Comparison of ENCODE assay signal across 20 cellular contexts in genomic region chr3:52354676-52355075, GRCh38. TPM values are rescaled to one million over a fixed set of nuclear protein-coding genes. Genes with fewer than 3 reads are reported as not detected.
DNase-seq lines count a peak whose midpoint lies in the region; ATAC-seq, FAIRE-seq and TF ChIP-seq lines count a peak whose summit lies in the region.
"Had no signal": no experiment of that assay in that cellular context is flagged by ENCODE, and none has a peak within 500 bp of the region (broad histone marks: within the 10 kb centered on the region; RNA-seq: fewer than 3 reads in every experiment).

No MANE protein-coding gene starts in this region.

- no peaks in the 10 kb centered on the region for H3K79me1 ChIP-seq in trophoblast cell (ENCODE audit: low read length)

- no peaks in the 10 kb centered on the region for H3K4me1 ChIP-seq in right cardiac atrium (ENCODE audit: control insufficient read depth, insufficient read depth, low read length)
- no peaks in the 10 kb centered on the region for H3K4me1 ChIP-seq in right atrium auricular region
- no peaks in the 10 kb centered on the region for H3K4me1 ChIP-seq in kidney (ENCODE audit: control insufficient read depth in 1 of 2, insufficient read depth in 1 of 2, low read depth in 1 of 2, low read length in 2 of 2)
- no peaks in the 10 kb centered on the region for H3K4me1 ChIP-seq in psoas muscle
- peaks cover 0 to under 1% of the 10 kb centered on the region in 2 experiments for H3K4me1 ChIP-seq in trophoblast cell (ENCODE audit: control insufficient read depth in 1 of 2, insufficient read depth in 2 of 2, low read length in 2 of 2)
- H3K4me1 ChIP-seq: BE2C had no signal

- no peak overlapping the region for H2AK5ac ChIP-seq in trophoblast cell (ENCODE audit: low read length)

- H3K27me3 ChIP-seq in right cardiac atrium (ENCODE audit: control insufficient read depth, insufficient read depth) (no peaks in the 10 kb centered on the region), right atrium auricular region (no peaks in the 10 kb centered on the region), psoas muscle (ENCODE audit: insufficient read depth in 3 of 3, low read length in 2 of 3) (no peaks in the 10 kb centered on the region), trophoblast cell (ENCODE audit: insufficient read depth, low read length) (no peaks in the 10 kb centered on the region)
- H3K27me3 ChIP-seq: BE2C had no signal

- no peak overlapping the region for H3K14ac ChIP-seq in trophoblast cell (ENCODE audit: low read length)

- WGBS in right cardiac atrium: 86% methylated on average over 12 of the region's 12 CpGs
- WGBS in psoas muscle, 3 donors: 87 to 91% (median 88%) methylated on average over 12 of the region's 12 CpGs
- WGBS in trophoblast cell (ENCODE audit: extremely low coverage, insufficient coverage, insufficient read length): no CpG with 5 or more reads among the region's 12 CpGs

- no peak overlapping the region for H4K8ac ChIP-seq in trophoblast cell (ENCODE audit: low read depth, low read length)

- FAIRE-seq in kidney (lab: Jason Lieb, UNC): no peak
- FAIRE-seq: A204.1, GM12878, GM19239, H54 had no signal

- no peak overlapping the region for H2AFZ ChIP-seq in trophoblast cell (ENCODE audit: insufficient read depth, low read length, poor library complexity)
- H2AFZ ChIP-seq: GM23248 had no signal

- no peak for ATAC-seq in right cardiac atrium
- no peak for ATAC-seq in psoas muscle
- no peak for ATAC-seq in GM19035 (IDR thresholded peaks at IDR 0.05; ENCODE audit: unreplicated experiment)
- ATAC-seq: GM12878 had no signal

- no peak overlapping the region for H4K12ac ChIP-seq in trophoblast cell (ENCODE audit: low read depth, low read length)

- H3K9me3 ChIP-seq in right cardiac atrium (ENCODE audit: control insufficient read depth, low read length) (no peaks in the 10 kb centered on the region), right atrium auricular region (no peaks in the 10 kb centered on the region), kidney (ENCODE audit: control insufficient read depth in 1 of 2, low read length in 2 of 2) (no peaks in the 10 kb centered on the region), psoas muscle (no peaks in the 10 kb centered on the region), trophoblast cell (ENCODE audit: insufficient read depth, low read depth, low read length) (no peaks in the 10 kb centered on the region)
- H3K9me3 ChIP-seq: BE2C had no signal

- H3K4me2 ChIP-seq in trophoblast cell (ENCODE audit: low read length): no peak overlapping the region

- DNase-seq in right cardiac atrium (peak in 2 of 3 donors; percentile 9 to 24), right atrium auricular region (ENCODE audit: low spot score) (no peak), kidney (peak; percentile 38), psoas muscle (peak; percentile 8 to 23), GOT3 (lab: John Stamatoyannopoulos, UW) (no peak), trophoblast cell (no peak)
- DNase-seq: ACHN; BE2C; C1 segment of cervical spinal cord; CD4-positive, alpha-beta T cell; DMS153; DMS79; GF-D8; GM23248; HCEC 1CT had no signal

- H2BK12ac ChIP-seq in trophoblast cell (ENCODE audit: low read length): no peak overlapping the region

- no peak for TF ChIP-seq CTCF in right atrium auricular region (IDR thresholded peaks at IDR 0.05)
- no peak for TF ChIP-seq CTCF in kidney (IDR thresholded peaks at IDR 0.05; ENCODE audit: borderline replicate concordance, extremely low read depth, insufficient read depth)
- no peak for TF ChIP-seq CTCF in psoas muscle (IDR thresholded peaks at IDR 0.05)

- no peak overlapping the region for H3K23ac ChIP-seq in trophoblast cell (ENCODE audit: low read length)

- no peak overlapping the region for H3K4me3 ChIP-seq in right cardiac atrium (ENCODE audit: low read length)
- no peak overlapping the region for H3K4me3 ChIP-seq in right atrium auricular region
- H3K4me3 ChIP-seq in kidney (ENCODE audit: low read length in 2 of 2): no peak overlapping the region
- no peak overlapping the region for H3K4me3 ChIP-seq in psoas muscle
- H3K4me3 ChIP-seq in trophoblast cell (ENCODE audit: low read depth, low read length): no peak overlapping the region
- H3K4me3 ChIP-seq: GM12878, GM23248 had no signal

- intact Hi-C loops in right cardiac atrium (cut with DNase I): no loop called here
- intact Hi-C loops in kidney (cut with DNase I): no loop called here
- intact Hi-C loops in psoas muscle (cut with DNase I): loop anchor here (5.0 kb wide), 2 partner anchors 42 to 48 kb away; no protein-coding TSS in a partner anchor

- H3K4ac ChIP-seq in trophoblast cell (ENCODE audit: low read depth, low read length): no peak overlapping the region

- H3K9ac ChIP-seq in kidney (ENCODE audit: low read length in 2 of 2) (no peak overlapping the region), trophoblast cell (ENCODE audit: low read length) (no peak overlapping the region)
- H3K9ac ChIP-seq: GM23248 had no signal

- no peak overlapping the region for H4K91ac ChIP-seq in trophoblast cell (ENCODE audit: low read depth, low read length)

- H3K36me3 ChIP-seq in right atrium auricular region (no peaks in the 10 kb centered on the region), kidney (ENCODE audit: control insufficient read depth in 1 of 2, insufficient read depth in 2 of 2, low read length in 2 of 2) (peaks cover 15 to 18% of the 10 kb centered on the region in 2 donors), psoas muscle (ENCODE audit: insufficient read depth in 1 of 2, low read depth in 1 of 2) (peaks cover 0 to 80% of the 10 kb centered on the region in 2 donors), trophoblast cell (ENCODE audit: control insufficient read depth in 1 of 2, insufficient read depth in 2 of 2, low read length in 2 of 2) (peaks cover 0 to 2% of the 10 kb centered on the region in 2 experiments)
- H3K36me3 ChIP-seq: BE2C had no signal

- H3K79me2 ChIP-seq in trophoblast cell (ENCODE audit: control insufficient read depth, insufficient read depth, low read length, poor library complexity): no peaks in the 10 kb centered on the region

- no peak overlapping the region for H3K18ac ChIP-seq in trophoblast cell (ENCODE audit: low read length)

- no peak overlapping the region for H2BK5ac ChIP-seq in trophoblast cell (ENCODE audit: low read depth, low read length, poor library complexity)

- H2BK120ac ChIP-seq in trophoblast cell (ENCODE audit: insufficient read depth, low read length, poor library complexity): no peak overlapping the region

- no peak overlapping the region for H3K27ac ChIP-seq in right cardiac atrium (ENCODE audit: low read length)
- H3K27ac ChIP-seq in right atrium auricular region: no peak overlapping the region
- H3K27ac ChIP-seq in kidney (ENCODE audit: low read depth in 2 of 2, low read length in 2 of 2): no peak overlapping the region
- no peak overlapping the region for H3K27ac ChIP-seq in psoas muscle
- H3K27ac ChIP-seq in trophoblast cell (ENCODE audit: low read depth, low read length): no peak overlapping the region
- H3K27ac ChIP-seq: GM23248 had no signal

RNA-seq across cellular contexts. Expression of gene DNAH1, which starts 38.6 kb away (rescaled TPM):
- 1 to 10 TPM; 3.0 to 4.0 (median 3.7) TPM for total RNA-seq in right cardiac atrium
- 2.6 TPM for polyA plus RNA-seq in right cardiac atrium
- 1 to 10 TPM; 1.5 to 2.5 TPM for total RNA-seq in right atrium auricular region
- 12.1 TPM for total RNA-seq in kidney
- 1.7 TPM for polyA plus RNA-seq in kidney (ENCODE audit: insufficient read depth, low read depth, low replicate concordance)
- 1 to 10 TPM; 2.4 to 4.1 (median 3.0) TPM for total RNA-seq in psoas muscle
- polyA plus RNA-seq in psoas muscle: 1 to 10 TPM in 2 of 3 donors, under 1 TPM in 1; 0.77 to 1.8 (median 1.2) TPM
- polyA plus RNA-seq in trophoblast cell (2013): 1.1 and 1.2 TPM in 2 replicates

RNA-seq across cellular contexts. Expression of gene BAP1, which starts 55.1 kb away (rescaled TPM):
- total RNA-seq in right cardiac atrium: 10 to 100 TPM; 48.4 to 59.1 (median 55.9) TPM
- 43.0 TPM for polyA plus RNA-seq in right cardiac atrium
- total RNA-seq in right atrium auricular region: 10 to 100 TPM; 38.8 to 53.9 TPM
- 72.5 TPM for total RNA-seq in kidney
- polyA plus RNA-seq in kidney (ENCODE audit: insufficient read depth, low read depth, low replicate concordance): 61.6 TPM
- total RNA-seq in psoas muscle: 10 to 100 TPM; 61.1 to 78.1 (median 70.7) TPM
- 100 to 1,000 TPM in 1 of 3 donors, 10 to 100 TPM in 2; 65.7 to 104 (median 78.9) TPM for polyA plus RNA-seq in psoas muscle
- polyA plus RNA-seq in trophoblast cell (2013): 36.8 and 39.6 TPM in 2 replicates

RNA-seq across cellular contexts. Expression of gene PHF7, which starts 55.8 kb away (rescaled TPM):
- total RNA-seq in right cardiac atrium (10 to 100 TPM; 15.9 to 28.5 (median 18.3) TPM), right atrium auricular region (10 to 100 TPM; 10.1 to 17.6 TPM), kidney (8.8 TPM), psoas muscle (10 to 100 TPM in 1 of 4 donors, 1 to 10 TPM in 3; 4.2 to 15.5 (median 7.3) TPM)
- polyA plus RNA-seq in right cardiac atrium (10.9 TPM), kidney (ENCODE audit: insufficient read depth, low read depth, low replicate concordance) (3.9 TPM), psoas muscle (10 to 100 TPM in 1 of 3 donors, 1 to 10 TPM in 2; 4.2 to 13.4 (median 4.6) TPM)
- polyA plus RNA-seq in trophoblast cell (2013): 3.9 and 4.5 TPM in 2 replicates

Comparison
In these comparisons a context has a peak if more than half of its experiments do, and no peak if none do; other contexts are left out.
1. DNase-seq: peak in right cardiac atrium (2 of 3), kidney (single experiment) and psoas muscle (2 of 2); none in right atrium auricular region (single experiment), GOT3 (single experiment) and trophoblast cell (0 of 2).
2. intact Hi-C loops: an anchor here in psoas muscle (5.0 kb wide); none called in right cardiac atrium and kidney.